In genomic region chr13:50417597-50417996, GRCh38 we compare ENCODE assay signal across 23 cellular contexts.
"Had no signal": no experiment of that assay in that cellular context is flagged by ENCODE, and none has a peak within 500 bp of the region (broad histone marks: within the 10 kb centered on the region; RNA-seq: fewer than 3 reads in every experiment).

No MANE protein-coding gene starts in this region.

- H2AFZ ChIP-seq: hepatocyte had no signal

- H3K27me3 ChIP-seq: dorsolateral prefrontal cortex, foreskin keratinocyte, hepatocyte, sigmoid colon, vagina had no signal

- ATAC-seq: foreskin keratinocyte; left colon; naive thymus-derived CD4-positive, alpha-beta T cell; T-helper 17 cell had no signal

- DNase-seq: activated B cell treated with CpG ODN at 0.5 μM for 24 hours; activated CD4-positive, alpha-beta memory T cell treated with anti-CD3 and anti-CD28 coated beads for 36 hours; activated CD4-positive, alpha-beta T cell treated with anti-CD3 and anti-CD28 coated beads for 4 hours; activated naive CD4-positive, alpha-beta T cell treated with Interleukin-2 at 50 U/mL for 16 hours; activated T-cell treated with anti-CD3 and anti-CD28 coated beads, Interleukin-2, amount 50 U/mL, for 48 hours; dorsolateral prefrontal cortex; endodermal cell; foreskin keratinocyte; glutamatergic neuron; left colon; mesenchymal stem cell; naive thymus-derived CD4-positive, alpha-beta T cell; posterior cingulate gyrus; retina; sigmoid colon; stimulated activated CD4-positive, alpha-beta T cell treated with anti-CD3 and anti-CD28 coated beads, Interleukin-4, amount 100 ng/mL, for 24 hours; stimulated activated naive CD4-positive, alpha-beta T cell treated with Interleukin-2 at 50 U/mL for 16 hours; SW 1271; T-helper 17 cell had no signal

- H3K4me1 ChIP-seq: foreskin keratinocyte had no signal

- H3K9me3 ChIP-seq: sigmoid colon, thoracic aorta, vagina had no signal

- H3K4me2 ChIP-seq: hepatocyte had no signal

- H3K79me2 ChIP-seq: hepatocyte had no signal

- H3K36me3 ChIP-seq: sigmoid colon, thoracic aorta, vagina had no signal

- H3K27ac ChIP-seq: dorsolateral prefrontal cortex, epithelial cell of prostate, foreskin keratinocyte, hepatocyte, sigmoid colon, thoracic aorta, vagina had no signal

- H3K4me3 ChIP-seq: dorsolateral prefrontal cortex, hepatocyte, sigmoid colon, thoracic aorta, vagina had no signal
